ENCODE assay signal across 8 cellular contexts in genomic region chr9:90801507-90802289, GRCh38. TPM values are rescaled to one million over a fixed set of nuclear protein-coding genes. Genes with fewer than 3 reads are reported as not detected.
A peak's percentile ranks its signal among the peaks of the same experiment; 100 is the strongest.
DNase-seq lines count a peak whose midpoint lies in the region; ATAC-seq and TF ChIP-seq lines count a peak whose summit lies in the region.

Gene SYK (plus strand): TSS chr9:90801819. CDS start chr9:90843899, 42,080 bp downstream.

- H3K27me3 ChIP-seq in mammary epithelial cell (ENCODE audit: insufficient read depth, low read length), result no peaks in the 10 kb centered on the region

- intact Hi-C loops in mammary epithelial cell (cut with micrococcal nuclease), result no loop called here

- 2% methylated on average over 35 of the region's 82 CpGs for WGBS in mammary epithelial cell (ENCODE audit: low coverage, missing lambda C conversion rate)

- H3K36me3 Mint-ChIP-seq in activated T-cell treated with anti-CD3 and anti-CD28 coated beads, Interleukin-2, amount 50 U/mL, for 24 hours (ENCODE audit: low read depth), result no peaks in the 10 kb centered on the region
- H3K36me3 Mint-ChIP-seq in memory B cell, result peaks cover 2% of the 10 kb centered on the region

- no peak for TF ChIP-seq CTCF in mammary epithelial cell (conservative IDR thresholded peaks at IDR 0.05 in 1 of 2, IDR thresholded peaks at IDR 0.05 in 1 of 2; ENCODE audit: extremely low read depth in 1 of 2, insufficient read depth in 1 of 2, low read depth in 1 of 2, low read length in 2 of 2)

- H3K9me3 Mint-ChIP-seq in activated T-cell treated with anti-CD3 and anti-CD28 coated beads, Interleukin-2, amount 50 U/mL, for 24 hours, result no peaks in the 10 kb centered on the region
- no peaks in the 10 kb centered on the region for H3K9me3 Mint-ChIP-seq in memory B cell

- peak within 1 kb of the TSS; percentile 48 to 73 (median 57) for H3K4me3 ChIP-seq in mammary epithelial cell (replicated peaks in 1 of 3; ENCODE audit: insufficient read depth in 1 of 3, low read depth in 2 of 3, low read length in 3 of 3)

- no peaks in the 10 kb centered on the region for H3K4me1 ChIP-seq in mammary epithelial cell (ENCODE audit: insufficient read depth, low read length)

- dilution Hi-C loops in mammary epithelial cell (cut with HindIII; ENCODE audit: low sequenced_read_pairs), result no loop called here

- peaks cover 83% of the 10 kb centered on the region for H3K27me3 Mint-ChIP-seq in activated T-cell treated with anti-CD3 and anti-CD28 coated beads, Interleukin-2, amount 50 U/mL, for 24 hours
- H3K27me3 Mint-ChIP-seq in memory B cell, result no peaks in the 10 kb centered on the region

- peaks cover 7% of the 10 kb centered on the region for H3K79me2 ChIP-seq in mammary epithelial cell (ENCODE audit: insufficient read depth, low read length)

- H4K20me1 ChIP-seq in mammary epithelial cell (ENCODE audit: insufficient read depth, low read length), result no peaks in the 10 kb centered on the region

- H3K4me3 Mint-ChIP-seq in activated T-cell treated with anti-CD3 and anti-CD28 coated beads, Interleukin-2, amount 50 U/mL, for 24 hours, result peak within 1 kb of the TSS; percentile 49
- peak within 1 kb of the TSS; percentile 99 for H3K4me3 Mint-ChIP-seq in memory B cell

- in situ Hi-C loops in mammary epithelial cell (cut with MboI; ENCODE audit: low sequenced_read_pairs in 2 of 2), result no loop called here

- no peak for DNase-seq in activated T-cell treated with anti-CD3 and anti-CD28 coated beads, Interleukin-2, amount 50 U/mL, for 24 hours
- DNase-seq in activated T-cell treated with anti-CD3 and anti-CD28 coated beads for 4 hours (no peak), NCI-H748 treated with DMSO at 0.1 percent for 48 hours (lab: John Stamatoyannopoulos, UW) (peak; percentile 73), mammary epithelial cell (peak; percentile 42), memory B cell (ENCODE audit: low spot score in 2 of 2) (peak; percentile 55 to 68), ureter (ENCODE audit: low spot score) (peak; percentile 53)

- peak within 1 kb of the TSS; percentile 86 for H2AFZ ChIP-seq in mammary epithelial cell (ENCODE audit: low read depth, low read length)

- H3K9me3 ChIP-seq in mammary epithelial cell (replicated peaks; ENCODE audit: insufficient read depth, low read length), result no peaks in the 10 kb centered on the region

- H3K9ac ChIP-seq in mammary epithelial cell (ENCODE audit: insufficient read depth, low read length), result peak within 1 kb of the TSS; percentile 30

- H3K4me2 ChIP-seq in mammary epithelial cell (ENCODE audit: insufficient read depth, low read depth, low read length), result peak within 1 kb of the TSS; percentile 91

- peaks cover 5% of the 10 kb centered on the region for H3K4me1 Mint-ChIP-seq in activated T-cell treated with anti-CD3 and anti-CD28 coated beads, Interleukin-2, amount 50 U/mL, for 24 hours (ENCODE audit: low read depth)
- peaks cover 45% of the 10 kb centered on the region for H3K4me1 Mint-ChIP-seq in memory B cell

- CTCF ChIA-PET in mammary epithelial cell (lab: Charles Lee; ENCODE audit: low non-redundant PET), result no interaction called here

- BruUV-seq in mammary epithelial cell (replicated peaks; lab: Mats Ljungman, UMichigan), result TSS peak; percentile 34

- no peaks in the 10 kb centered on the region for H3K36me3 ChIP-seq in mammary epithelial cell (ENCODE audit: insufficient read depth, low read length)

- no peak within 1 kb of the TSS for H3K27ac Mint-ChIP-seq in activated T-cell treated with anti-CD3 and anti-CD28 coated beads, Interleukin-2, amount 50 U/mL, for 24 hours
- H3K27ac Mint-ChIP-seq in memory B cell, result peak within 1 kb of the TSS; percentile 99

- H3K27ac ChIP-seq in mammary epithelial cell (ENCODE audit: insufficient read depth, low read depth, low read length), result no peak within 1 kb of the TSS

- ATAC-seq in HG02884 (IDR thresholded peaks at IDR 0.05; ENCODE audit: unreplicated experiment), result peak; percentile 32
- ATAC-seq in memory B cell (ENCODE audit: low read depth), result peak; percentile 81
- ATAC-seq in HG02981 (IDR thresholded peaks at IDR 0.05; ENCODE audit: unreplicated experiment), result no peak

RNA-seq across cellular contexts. Expression of gene SYK, which starts in this region (rescaled TPM):
- 10 to 100 TPM in 1 of 2 donors, 1 to 10 TPM in 1; 1.7 to 10.6 TPM for total RNA-seq in mammary epithelial cell
- 4.1 TPM for polyA plus RNA-seq in mammary epithelial cell
- polyA minus RNA-seq in mammary epithelial cell, result 11.2 TPM
- total RNA-seq in ureter, result 52.9 TPM

Comparison
In these comparisons a context has a peak if more than half of its experiments do, and no peak if none do; other contexts are left out.
1. DNase-seq: peak in NCI-H748 treated with DMSO at 0.1 percent for 48 hours (single experiment), mammary epithelial cell (single experiment), memory B cell (2 of 2) and ureter (single experiment); none in activated T-cell treated with anti-CD3 and anti-CD28 coated beads, Interleukin-2, amount 50 U/mL, for 24 hours (single experiment) and activated T-cell treated with anti-CD3 and anti-CD28 coated beads for 4 hours (single experiment).